28 cellular contexts compared by ENCODE assay signal in genomic region chr9:37212435-37212834, GRCh38.
DNase-seq lines count a peak whose midpoint lies in the region; ATAC-seq and TF ChIP-seq lines count a peak whose summit lies in the region.
"Had no signal": no experiment of that assay in that cellular context is flagged by ENCODE, and none has a peak within 500 bp of the region (broad histone marks: within the 10 kb centered on the region; RNA-seq: fewer than 3 reads in every experiment).

No MANE protein-coding gene starts in this region.

- H3K9me3 ChIP-seq in WERI-Rb-1 (ENCODE audit: severe bottlenecking) = no peaks in the 10 kb centered on the region
- H3K9me3 ChIP-seq: A549, HAP-1, neutrophil had no signal

- H3K27ac Mint-ChIP-seq in activated CD8-positive, alpha-beta T cell treated with anti-CD3 and anti-CD28 coated beads for 36 hours = peak overlapping the region; percentile 44
- H3K27ac Mint-ChIP-seq in activated CD8-positive, alpha-beta T cell treated with anti-CD3 and anti-CD28 coated beads, Interleukin-2, amount 10 ng/mL, durations not matched to agents 7 days and 5 days = no peak overlapping the region
- peak overlapping the region in 2 of 3 donors; percentile 1 to 4 for H3K27ac Mint-ChIP-seq in IgD-negative memory B cell
- peak overlapping the region; percentile 41 for H3K27ac Mint-ChIP-seq in stimulated activated memory B cell treated with anti-CD40 and anti-IgM and Interleukin-4, amounts not matched to agents 10 μg/mL and 1 μg/mL and 100 μg/mL, for 72 hours
- H3K27ac Mint-ChIP-seq: immature natural killer cell; progenitor cell of endocrine pancreas; stimulated activated effector memory CD8-positive, alpha-beta T cell treated with anti-CD3 and anti-CD28 coated beads, Interleukin-12 subunit alpha, Interleukin-12 subunit beta, amount 100 ng/mL, for 72 hours had no signal

- intact Hi-C loops in activated CD8-positive, alpha-beta T cell treated with anti-CD3 and anti-CD28 coated beads for 36 hours (cut with micrococcal nuclease) = no loop called here

- H3K4me3 Mint-ChIP-seq in activated CD8-positive, alpha-beta T cell treated with anti-CD3 and anti-CD28 coated beads for 36 hours = no peak overlapping the region
- H3K4me3 Mint-ChIP-seq in activated CD8-positive, alpha-beta T cell treated with anti-CD3 and anti-CD28 coated beads, Interleukin-2, amount 10 ng/mL, durations not matched to agents 7 days and 5 days = no peak overlapping the region
- peak overlapping the region; percentile 1 to 79 (median 65) for H3K4me3 Mint-ChIP-seq in IgD-negative memory B cell
- H3K4me3 Mint-ChIP-seq in stimulated activated memory B cell treated with anti-CD40 and anti-IgM and Interleukin-4, amounts not matched to agents 10 μg/mL and 1 μg/mL and 100 μg/mL, for 72 hours = peak overlapping the region; percentile 36
- H3K4me3 Mint-ChIP-seq: immature natural killer cell; stimulated activated effector memory CD8-positive, alpha-beta T cell treated with anti-CD3 and anti-CD28 coated beads, Interleukin-12 subunit alpha, Interleukin-12 subunit beta, amount 100 ng/mL, for 72 hours had no signal

- H3K27ac ChIP-seq in WERI-Rb-1 = peak overlapping the region; percentile 62
- H3K27ac ChIP-seq: A549, brain microvascular endothelial cell, neutrophil had no signal

- CTCF ChIA-PET in activated CD8-positive, alpha-beta T cell treated with anti-CD3 and anti-CD28 coated beads for 36 hours (lab: Charles Lee) = no interaction called here
- CTCF ChIA-PET in activated CD8-positive, alpha-beta T cell treated with anti-CD3 and anti-CD28 coated beads, Interleukin-2, amount 10 ng/mL, durations not matched to agents 7 days and 5 days (lab: Charles Lee) = interaction anchor here (1.2 to 1.4 kb wide), 2 partner anchors 62 to 98 kb away, joined by 3 to 5 read pairs; no protein-coding TSS in a partner anchor

- H3K36me3 ChIP-seq in WERI-Rb-1 = no peaks in the 10 kb centered on the region
- H3K36me3 ChIP-seq: brain microvascular endothelial cell, HAP-1 had no signal

- POLR2A ChIA-PET in activated CD8-positive, alpha-beta T cell treated with anti-CD3 and anti-CD28 coated beads for 36 hours (lab: Charles Lee) = no interaction called here
- POLR2A ChIA-PET in activated CD8-positive, alpha-beta T cell treated with anti-CD3 and anti-CD28 coated beads, Interleukin-2, amount 10 ng/mL, durations not matched to agents 7 days and 5 days (lab: Charles Lee) = no interaction called here

- no peaks in the 10 kb centered on the region for H3K9me3 Mint-ChIP-seq in activated CD8-positive, alpha-beta T cell treated with anti-CD3 and anti-CD28 coated beads for 36 hours
- no peaks in the 10 kb centered on the region for H3K9me3 Mint-ChIP-seq in activated CD8-positive, alpha-beta T cell treated with anti-CD3 and anti-CD28 coated beads, Interleukin-2, amount 10 ng/mL, durations not matched to agents 7 days and 5 days (ENCODE audit: insufficient read depth)
- H3K9me3 Mint-ChIP-seq in IgD-negative memory B cell = no peaks in the 10 kb centered on the region
- H3K9me3 Mint-ChIP-seq in stimulated activated memory B cell treated with anti-CD40 and anti-IgM and Interleukin-4, amounts not matched to agents 10 μg/mL and 1 μg/mL and 100 μg/mL, for 72 hours = no peaks in the 10 kb centered on the region
- H3K9me3 Mint-ChIP-seq: immature natural killer cell; stimulated activated effector memory CD8-positive, alpha-beta T cell treated with anti-CD3 and anti-CD28 coated beads, Interleukin-12 subunit alpha, Interleukin-12 subunit beta, amount 100 ng/mL, for 72 hours had no signal

- TF ChIP-seq CTCF in activated CD8-positive, alpha-beta T cell treated with anti-CD3 and anti-CD28 coated beads for 36 hours (IDR thresholded peaks at IDR 0.05) = no peak
- TF ChIP-seq CTCF in WERI-Rb-1 (IDR thresholded peaks at IDR 0.05; ENCODE audit: low read depth, low read length) = no peak

- no peak for ATAC-seq in activated CD8-positive, alpha-beta T cell treated with anti-CD3 and anti-CD28 coated beads for 36 hours
- ATAC-seq in activated CD8-positive, alpha-beta T cell treated with anti-CD3 and anti-CD28 coated beads, Interleukin-2, amount 10 ng/mL, durations not matched to agents 7 days and 5 days = no peak
- ATAC-seq in stimulated activated memory B cell treated with anti-CD40 and anti-IgM and Interleukin-4, amounts not matched to agents 10 μg/mL and 1 μg/mL and 100 μg/mL, for 72 hours = no peak
- ATAC-seq: A549; sciatic nerve; stimulated activated effector memory CD8-positive, alpha-beta T cell treated with anti-CD3 and anti-CD28 coated beads, Interleukin-12 subunit alpha, Interleukin-12 subunit beta, amount 100 ng/mL, for 72 hours had no signal

- no peak for DNase-seq in activated CD8-positive, alpha-beta T cell treated with anti-CD3 and anti-CD28 coated beads for 36 hours
- no peak for DNase-seq in activated CD8-positive, alpha-beta T cell treated with anti-CD3 and anti-CD28 coated beads, Interleukin-2, amount 10 ng/mL, durations not matched to agents 7 days and 5 days
- DNase-seq in WERI-Rb-1 (no peak), HuH-7.5 (ENCODE audit: low spot score) (no peak), SK-N-DZ (ENCODE audit: low spot score) (no peak), superior temporal gyrus (ENCODE audit: extremely low spot score) (no peak)
- DNase-seq: activated CD4-positive, CD25-positive, alpha-beta regulatory T cell; amniotic stem cell; brain microvascular endothelial cell; COR-L47; GDM1; hypothalamus; immature natural killer cell; KBM-7; MM.1S; NCI-H1436 treated with DMSO at 0.1 percent for 48 hours; NCI-H2107; NCI-H748 treated with DMSO at 0.1 percent for 48 hours; stimulated activated CD4-positive, alpha-beta T cell treated with anti-CD3 and anti-CD28 coated beads, Interleukin-4, amount 100 ng/mL, for 24 hours; T1000 had no signal

- no peaks in the 10 kb centered on the region for H3K27me3 ChIP-seq in WERI-Rb-1 (ENCODE audit: insufficient read depth, low read depth, severe bottlenecking)
- H3K27me3 ChIP-seq: brain microvascular endothelial cell, neutrophil had no signal

- no peak overlapping the region for H3K4me3 ChIP-seq in WERI-Rb-1 (ENCODE audit: low read depth, low read length)
- H3K4me3 ChIP-seq: A549, HAP-1 had no signal

- peaks cover 21% of the 10 kb centered on the region for H3K36me3 Mint-ChIP-seq in activated CD8-positive, alpha-beta T cell treated with anti-CD3 and anti-CD28 coated beads for 36 hours (ENCODE audit: low read depth)
- H3K36me3 Mint-ChIP-seq in activated CD8-positive, alpha-beta T cell treated with anti-CD3 and anti-CD28 coated beads, Interleukin-2, amount 10 ng/mL, durations not matched to agents 7 days and 5 days (ENCODE audit: low read depth) = peaks cover 15% of the 10 kb centered on the region
- peaks cover 14% of the 10 kb centered on the region for H3K36me3 Mint-ChIP-seq in IgD-negative memory B cell
- peaks cover 31% of the 10 kb centered on the region for H3K36me3 Mint-ChIP-seq in stimulated activated memory B cell treated with anti-CD40 and anti-IgM and Interleukin-4, amounts not matched to agents 10 μg/mL and 1 μg/mL and 100 μg/mL, for 72 hours

- H3K4me1 Mint-ChIP-seq in activated CD8-positive, alpha-beta T cell treated with anti-CD3 and anti-CD28 coated beads for 36 hours (ENCODE audit: low read depth) = peaks cover 38% of the 10 kb centered on the region
- peaks cover 24% of the 10 kb centered on the region for H3K4me1 Mint-ChIP-seq in activated CD8-positive, alpha-beta T cell treated with anti-CD3 and anti-CD28 coated beads, Interleukin-2, amount 10 ng/mL, durations not matched to agents 7 days and 5 days (ENCODE audit: low read depth)
- H3K4me1 Mint-ChIP-seq in IgD-negative memory B cell = peaks cover 42 to 47% (median 43%) of the 10 kb centered on the region in 3 donors
- H3K4me1 Mint-ChIP-seq in stimulated activated memory B cell treated with anti-CD40 and anti-IgM and Interleukin-4, amounts not matched to agents 10 μg/mL and 1 μg/mL and 100 μg/mL, for 72 hours = peaks cover 48% of the 10 kb centered on the region

- H3K27me3 Mint-ChIP-seq in activated CD8-positive, alpha-beta T cell treated with anti-CD3 and anti-CD28 coated beads for 36 hours = no peaks in the 10 kb centered on the region
- H3K27me3 Mint-ChIP-seq in activated CD8-positive, alpha-beta T cell treated with anti-CD3 and anti-CD28 coated beads, Interleukin-2, amount 10 ng/mL, durations not matched to agents 7 days and 5 days (ENCODE audit: low read depth) = no peaks in the 10 kb centered on the region
- H3K27me3 Mint-ChIP-seq in IgD-negative memory B cell = no peaks in the 10 kb centered on the region
- H3K27me3 Mint-ChIP-seq in stimulated activated memory B cell treated with anti-CD40 and anti-IgM and Interleukin-4, amounts not matched to agents 10 μg/mL and 1 μg/mL and 100 μg/mL, for 72 hours = no peaks in the 10 kb centered on the region
- H3K27me3 Mint-ChIP-seq: progenitor cell of endocrine pancreas had no signal

Comparison
In these comparisons a context has a peak if more than half of its experiments do, and no peak if none do; other contexts are left out.
1. H3K4me3 Mint-ChIP-seq: peak in IgD-negative memory B cell (4 of 4) and stimulated activated memory B cell treated with anti-CD40 and anti-IgM and Interleukin-4, amounts not matched to agents 10 μg/mL and 1 μg/mL and 100 μg/mL, for 72 hours (single experiment); none in activated CD8-positive, alpha-beta T cell treated with anti-CD3 and anti-CD28 coated beads for 36 hours (single experiment) and activated CD8-positive, alpha-beta T cell treated with anti-CD3 and anti-CD28 coated beads, Interleukin-2, amount 10 ng/mL, durations not matched to agents 7 days and 5 days (single experiment).